In genomic region chr6:24775520-24776058, GRCh38 we compare ENCODE assay signal across 2 cellular contexts.
TF ChIP-seq lines count a peak whose summit lies in the region.

No MANE protein-coding gene starts in this region.

TF ChIP-seq in endothelial cell of umbilical vein, 7 proteins besides CTCF, POLR2A, EP300 and RAD21 (continued from another document):
- TF ChIP-seq POLR2AphosphoS5 (IDR thresholded peaks at IDR 0.05; ENCODE audit: insufficient read depth, low read depth, low read length) (no peak), MYC (IDR thresholded peaks at IDR 0.05; ENCODE audit: low read depth, low read length) (no peak)
TF ChIP-seq in endothelial cell of umbilical vein: peak in this region for 1.

TF ChIP-seq in neural cell, 6 proteins besides CTCF, POLR2A, EP300 and RAD21 (continued from another document):
- no peak for TF ChIP-seq REST (IDR thresholded peaks at IDR 0.05; ENCODE audit: borderline replicate concordance)
